ENCODE assay signal across 10 cellular contexts in genomic region chr9:137502008-137502913, GRCh38. TPM values are rescaled to one million over a fixed set of nuclear protein-coding genes. Genes with fewer than 3 reads are reported as not detected.
A peak's percentile ranks its signal among the peaks of the same experiment; 100 is the strongest.
DNase-seq lines count a peak whose midpoint lies in the region; ATAC-seq, FAIRE-seq and TF ChIP-seq lines count a peak whose summit lies in the region.
"Had no signal": no experiment of that assay in that cellular context is flagged by ENCODE, and none has a peak within 500 bp of the region (broad histone marks: within the 10 kb centered on the region; RNA-seq: fewer than 3 reads in every experiment).

No MANE protein-coding gene starts in this region.

- H3K4me1 Mint-ChIP-seq in T-helper 2 cell treated with Interferon-gamma antibody and Interleukin-4, amounts not matched to agents 5 μg/mL and 100 μg/mL, for 36 hours (ENCODE audit: low read depth), result no peaks in the 10 kb centered on the region
- H3K4me1 Mint-ChIP-seq in activated naive CD8-positive, alpha-beta T cell treated with anti-CD3 and anti-CD28 coated beads for 36 hours, result no peaks in the 10 kb centered on the region

- H3K4me2 ChIP-seq in neuronal stem cell (ENCODE audit: insufficient read depth, low read length, poor library complexity, severe bottlenecking), result no peak overlapping the region

- peak overlapping the region; percentile 29 for H3K27ac Mint-ChIP-seq in T-helper 2 cell treated with Interferon-gamma antibody and Interleukin-4, amounts not matched to agents 5 μg/mL and 100 μg/mL, for 36 hours
- peak overlapping the region; percentile 20 for H3K27ac Mint-ChIP-seq in activated naive CD8-positive, alpha-beta T cell treated with anti-CD3 and anti-CD28 coated beads for 36 hours

- H3K14ac ChIP-seq in neuronal stem cell (ENCODE audit: low read length), result no peak overlapping the region

- no peak overlapping the region for H2BK12ac ChIP-seq in neuronal stem cell (ENCODE audit: low read length)

- H3K36me3 ChIP-seq in neuronal stem cell (replicated peaks in 1 of 2; ENCODE audit: control insufficient read depth in 2 of 2, insufficient read depth in 2 of 2, low read length in 2 of 2) (no peaks in the 10 kb centered on the region), heart right ventricle (peaks cover 0 to 32% (median 0%) of the 10 kb centered on the region in 9 donors)
- H3K36me3 ChIP-seq: adrenal gland had no signal

- H3K27me3 ChIP-seq in neuronal stem cell (ENCODE audit: control insufficient read depth in 3 of 3, insufficient read depth in 3 of 3, low read depth in 1 of 3, low read length in 3 of 3) (no peaks in the 10 kb centered on the region), heart right ventricle (no peaks in the 10 kb centered on the region)
- H3K27me3 ChIP-seq: adrenal gland had no signal

- H2BK120ac ChIP-seq in neuronal stem cell (ENCODE audit: low read depth, low read length), result no peak overlapping the region

- H3K9me3 Mint-ChIP-seq in T-helper 2 cell treated with Interferon-gamma antibody and Interleukin-4, amounts not matched to agents 5 μg/mL and 100 μg/mL, for 36 hours, result peaks cover 8% of the 10 kb centered on the region
- H3K9me3 Mint-ChIP-seq in activated naive CD8-positive, alpha-beta T cell treated with anti-CD3 and anti-CD28 coated beads for 36 hours, result peaks cover 4% of the 10 kb centered on the region

- H3K27me3 Mint-ChIP-seq in T-helper 2 cell treated with Interferon-gamma antibody and Interleukin-4, amounts not matched to agents 5 μg/mL and 100 μg/mL, for 36 hours (ENCODE audit: low read depth), result no peaks in the 10 kb centered on the region
- H3K27me3 Mint-ChIP-seq in activated naive CD8-positive, alpha-beta T cell treated with anti-CD3 and anti-CD28 coated beads for 36 hours, result no peaks in the 10 kb centered on the region

- no peak overlapping the region for H2AFZ ChIP-seq in neuronal stem cell (ENCODE audit: low read length)

- H4K8ac ChIP-seq in neuronal stem cell (ENCODE audit: low read depth, low read length), result peak overlapping the region; percentile 43

- peak overlapping the region; percentile 26 for H3K4me3 Mint-ChIP-seq in T-helper 2 cell treated with Interferon-gamma antibody and Interleukin-4, amounts not matched to agents 5 μg/mL and 100 μg/mL, for 36 hours
- H3K4me3 Mint-ChIP-seq in activated naive CD8-positive, alpha-beta T cell treated with anti-CD3 and anti-CD28 coated beads for 36 hours, result no peak overlapping the region

- TF ChIP-seq CTCF in coronary artery (IDR thresholded peaks at IDR 0.05) (no peak), D721Med (IDR thresholded peaks at IDR 0.05; ENCODE audit: insufficient read depth, missing control alignments) (no peak), heart right ventricle (IDR thresholded peaks at IDR 0.05) (no peak)

- no peak overlapping the region for H3K23ac ChIP-seq in neuronal stem cell (ENCODE audit: low read depth, low read length, poor library complexity)

- no peak overlapping the region for H3K18ac ChIP-seq in neuronal stem cell (ENCODE audit: low read length)

- no peak overlapping the region for H3K9ac ChIP-seq in neuronal stem cell (ENCODE audit: low read depth, low read length, poor library complexity)

- H3K4me3 ChIP-seq in neuronal stem cell (ENCODE audit: low read length in 2 of 2) (no peak overlapping the region), coronary artery (no peak overlapping the region), heart right ventricle (no peak overlapping the region)
- H3K4me3 ChIP-seq: adrenal gland had no signal

- no peak for DNase-seq in T-helper 2 cell treated with Interferon-gamma antibody and Interleukin-4, amounts not matched to agents 5 μg/mL and 100 μg/mL, for 36 hours (ENCODE audit: low spot score)
- no peak for DNase-seq in T-helper 2 cell
- DNase-seq in HuH-7.5 (ENCODE audit: low spot score), result peak; percentile 73
- DNase-seq in activated naive CD8-positive, alpha-beta T cell treated with anti-CD3 and anti-CD28 coated beads for 36 hours, result no peak
- DNase-seq in neuronal stem cell (ENCODE audit: low spot score), result no peak
- no peak for DNase-seq in coronary artery (ENCODE audit: low spot score)
- no peak for DNase-seq in D721Med (ENCODE audit: insufficient read length, low spot score)
- no peak for DNase-seq in heart right ventricle
- DNase-seq: adrenal gland, KBM-7 had no signal

- no peak for ATAC-seq in heart right ventricle

- no peak overlapping the region for H2AK5ac ChIP-seq in neuronal stem cell (ENCODE audit: low read depth, low read length)

- H2BK15ac ChIP-seq in neuronal stem cell (ENCODE audit: low read length), result no peak overlapping the region

- FAIRE-seq in D721Med (lab: Jason Lieb, UNC), result no peak

- no peaks in the 10 kb centered on the region for H3K79me1 ChIP-seq in neuronal stem cell (ENCODE audit: low read depth, low read length)

- H4K91ac ChIP-seq in neuronal stem cell (ENCODE audit: low read depth, low read length, poor library complexity), result no peak overlapping the region

- intact Hi-C loops in heart right ventricle (cut with DNase I), result no loop called here

- H3K9me3 ChIP-seq in neuronal stem cell (replicated peaks in 1 of 2; ENCODE audit: control insufficient read depth in 2 of 2, insufficient read depth in 1 of 2, low read depth in 1 of 2, low read length in 2 of 2), result peaks cover 0 to 17% of the 10 kb centered on the region in 2 donors
- no peaks in the 10 kb centered on the region for H3K9me3 ChIP-seq in heart right ventricle
- H3K9me3 ChIP-seq: adrenal gland had no signal

- WGBS in neuronal stem cell (ENCODE audit: extremely low coverage in 2 of 2, insufficient read length in 2 of 2, insufficient replicate concordance in 1 of 2), 2 donors, result no CpG with 5 or more reads among the region's 36 CpGs
- 82 to 85% methylated on average over 25 to 36 of the region's 36 CpGs for WGBS in heart right ventricle, 2 donors

- H3K4ac ChIP-seq in neuronal stem cell (ENCODE audit: low read length), result no peak overlapping the region

- H3K36me3 Mint-ChIP-seq in T-helper 2 cell treated with Interferon-gamma antibody and Interleukin-4, amounts not matched to agents 5 μg/mL and 100 μg/mL, for 36 hours (ENCODE audit: low read depth), result peaks cover 5% of the 10 kb centered on the region
- peaks cover 7% of the 10 kb centered on the region for H3K36me3 Mint-ChIP-seq in activated naive CD8-positive, alpha-beta T cell treated with anti-CD3 and anti-CD28 coated beads for 36 hours

- H2BK5ac ChIP-seq in neuronal stem cell (ENCODE audit: low read length), result no peak overlapping the region

- H3K27ac ChIP-seq in neuronal stem cell (replicated peaks; ENCODE audit: low read length), result no peak overlapping the region
- H3K27ac ChIP-seq in coronary artery, result no peak overlapping the region
- H3K27ac ChIP-seq in heart right ventricle, result no peak overlapping the region
- H3K27ac ChIP-seq: adrenal gland had no signal

- H3K4me1 ChIP-seq in neuronal stem cell (ENCODE audit: control insufficient read depth in 2 of 2, insufficient read depth in 1 of 2, low read depth in 1 of 2, low read length in 2 of 2) (no peaks in the 10 kb centered on the region), heart right ventricle (no peaks in the 10 kb centered on the region)
- H3K4me1 ChIP-seq: adrenal gland had no signal

RNA-seq across cellular contexts. Expression of gene NSMF, which starts 43.1 kb away (rescaled TPM):
- 10 to 100 TPM; 74.1 to 74.6 TPM for total RNA-seq in activated naive CD8-positive, alpha-beta T cell treated with anti-CD3 and anti-CD28 coated beads for 36 hours
- 46.8 TPM for polyA plus RNA-seq in neuronal stem cell (2013, experiment 1 of 2)
- 45.0 TPM for polyA plus RNA-seq in neuronal stem cell (2013, experiment 2 of 2)
- 10 to 100 TPM in 4 of 10 donors, 1 to 10 TPM in 6; 5.3 to 17.0 (median 9.0) TPM for total RNA-seq in heart right ventricle
- polyA plus RNA-seq in heart right ventricle, result 10 to 100 TPM; 18.3 to 29.3 TPM

RNA-seq across cellular contexts. Expression of gene PNPLA7, which starts 47.9 kb away (rescaled TPM):
- total RNA-seq in activated naive CD8-positive, alpha-beta T cell treated with anti-CD3 and anti-CD28 coated beads for 36 hours, result 1 to 10 TPM; 2.5 to 2.9 TPM
- polyA plus RNA-seq in neuronal stem cell (2013, experiment 1 of 2), result 0.38 TPM
- 0.29 TPM for polyA plus RNA-seq in neuronal stem cell (2013, experiment 2 of 2)
- 10 to 100 TPM in 5 of 10 donors, 1 to 10 TPM in 5; 6.6 to 13.0 (median 9.4) TPM for total RNA-seq in heart right ventricle
- polyA plus RNA-seq in heart right ventricle, result 10 to 100 TPM in 1 of 2 donors, under 1 TPM in 1; 0.83 to 22.6 TPM

RNA-seq across cellular contexts. Expression of gene MRPL41, which starts 49.4 kb away (rescaled TPM):
- 10 to 100 TPM; 54.6 to 54.9 TPM for total RNA-seq in activated naive CD8-positive, alpha-beta T cell treated with anti-CD3 and anti-CD28 coated beads for 36 hours
- 39.7 TPM for polyA plus RNA-seq in neuronal stem cell (2013, experiment 1 of 2)
- polyA plus RNA-seq in neuronal stem cell (2013, experiment 2 of 2), result 37.4 TPM
- total RNA-seq in heart right ventricle, result 100 to 1,000 TPM; 133 to 348 (median 203) TPM
- 1,000 to 10,000 TPM in 1 of 2 donors, 100 to 1,000 TPM in 1; 317 to 1,052 TPM for polyA plus RNA-seq in heart right ventricle

Comparison
In these comparisons a context has a peak if more than half of its experiments do, and no peak if none do; other contexts are left out.
1. RNA of gene NSMF, which starts 43.1 kb away (total RNA-seq): 74.1 to 74.6 TPM in activated naive CD8-positive, alpha-beta T cell treated with anti-CD3 and anti-CD28 coated beads for 36 hours; 5.3 to 17.0 TPM in heart right ventricle; every median in the first group is over 4 times any median in the second.